1 cellular context compared by ENCODE assay signal in genomic region chr22:18032455-18033101, GRCh38.
A peak's percentile ranks its signal among the peaks of the same experiment; 100 is the strongest.
TF ChIP-seq lines count a peak whose summit lies in the region.

No MANE protein-coding gene starts in this region.

TF ChIP-seq in SK-N-SH treated with all-trans-retinoic acid at 6 μM for 48 hours, 23 proteins besides CTCF, POLR2A, EP300 and RAD21 (continued from another document):
- TF ChIP-seq PATZ1 (CRISPR knock-in tag; IDR thresholded peaks at IDR 0.05; ENCODE audit: borderline replicate concordance) (0 out of 2 replicates have a peak, but pooled peaks have one; percentile 13), TCF4 (CRISPR knock-in tag; IDR thresholded peaks at IDR 0.05; ENCODE audit: borderline replicate concordance) (peak; percentile 79), POU6F1 (CRISPR knock-in tag; IDR thresholded peaks at IDR 0.05; ENCODE audit: borderline replicate concordance, low read depth) (0 out of 2 replicates have a peak, but pooled peaks have one; percentile 34), ISL1 (CRISPR knock-in tag; IDR thresholded peaks at IDR 0.05) (peak; percentile 98)
